ENCODE assay signal across 28 cellular contexts in genomic region chr17:72542317-72542716, GRCh38.
"Had no signal": no experiment of that assay in that cellular context is flagged by ENCODE, and none has a peak within 500 bp of the region (broad histone marks: within the 10 kb centered on the region; RNA-seq: fewer than 3 reads in every experiment).

No MANE protein-coding gene starts in this region.

- H3K27me3 ChIP-seq: pancreas, testis, thyroid gland, transverse colon, upper lobe of left lung had no signal

- H3K27ac ChIP-seq: left lung, lower lobe of right lung, pancreas, prostate gland, sigmoid colon, spleen, testis, thyroid gland, transverse colon, upper lobe of left lung had no signal

- H3K36me3 Mint-ChIP-seq: immature natural killer cell; naive B cell; natural killer cell; stimulated activated memory B cell treated with anti-CD40 and anti-IgM and Interleukin-4, amounts not matched to agents 10 μg/mL and 1 μg/mL and 100 μg/mL, for 72 hours had no signal

- H3K27ac Mint-ChIP-seq: immature natural killer cell; mesothelial cell of epicardium; natural killer cell; stimulated activated memory B cell treated with anti-CD40 and anti-IgM and Interleukin-4, amounts not matched to agents 10 μg/mL and 1 μg/mL and 100 μg/mL, for 72 hours had no signal

- H3K4me3 Mint-ChIP-seq: immature natural killer cell; mesothelial cell of epicardium; naive B cell; natural killer cell; stimulated activated memory B cell treated with anti-CD40 and anti-IgM and Interleukin-4, amounts not matched to agents 10 μg/mL and 1 μg/mL and 100 μg/mL, for 72 hours; stimulated activated naive CD8-positive, alpha-beta T cell treated with anti-CD3 and anti-CD28 coated beads, Interleukin-15, amount 100 ng/mL, for 72 hours had no signal

- H3K36me3 ChIP-seq: left lung, lower lobe of right lung, pancreas, prostate gland, sigmoid colon, spleen, thyroid gland, transverse colon, upper lobe of left lung had no signal

- H3K4me3 ChIP-seq: left lung, lower lobe of right lung, pancreas, prostate gland, sigmoid colon, spleen, testis, thyroid gland, transverse colon, upper lobe of left lung had no signal

- H3K9me3 ChIP-seq: left lung, lower lobe of right lung, pancreas, prostate gland, sigmoid colon, spleen, testis, thyroid gland, transverse colon, upper lobe of left lung had no signal

- ATAC-seq: left colon; left lung; lower lobe of right lung; natural killer cell; pancreas; right cardiac atrium; stimulated activated memory B cell treated with anti-CD40 and anti-IgM and Interleukin-4, amounts not matched to agents 10 μg/mL and 1 μg/mL and 100 μg/mL, for 72 hours; stimulated activated naive CD8-positive, alpha-beta T cell treated with anti-CD3 and anti-CD28 coated beads, Interleukin-15, amount 100 ng/mL, for 72 hours had no signal

- H3K9me3 Mint-ChIP-seq: natural killer cell; stimulated activated memory B cell treated with anti-CD40 and anti-IgM and Interleukin-4, amounts not matched to agents 10 μg/mL and 1 μg/mL and 100 μg/mL, for 72 hours; stimulated activated naive CD8-positive, alpha-beta T cell treated with anti-CD3 and anti-CD28 coated beads, Interleukin-15, amount 100 ng/mL, for 72 hours had no signal

- FAIRE-seq: islet of Langerhans, kidney, pancreas, small intestine had no signal

- DNase-seq: hypothalamus; immature natural killer cell; kidney; left colon; left lung; lower lobe of right lung; mammary epithelial cell; mesendoderm; naive B cell; natural killer cell; nucleus accumbens; pancreas; retina; right cardiac atrium; sigmoid colon; small intestine; spleen; stimulated activated CD4-positive, alpha-beta T cell treated with anti-CD3 and anti-CD28 coated beads, Interleukin-4, amount 100 ng/mL, for 24 hours; stimulated activated naive CD4-positive, alpha-beta T cell treated with Interleukin-2 at 50 U/mL for 16 hours; stimulated activated naive CD8-positive, alpha-beta T cell treated with anti-CD3 and anti-CD28 coated beads, Interleukin-15, amount 100 ng/mL, for 72 hours; testis; thyroid gland; transverse colon; upper lobe of left lung had no signal

- H3K4me1 ChIP-seq: prostate gland had no signal
